ENCODE assay signal across 8 cellular contexts in the genomic region with DNA sequence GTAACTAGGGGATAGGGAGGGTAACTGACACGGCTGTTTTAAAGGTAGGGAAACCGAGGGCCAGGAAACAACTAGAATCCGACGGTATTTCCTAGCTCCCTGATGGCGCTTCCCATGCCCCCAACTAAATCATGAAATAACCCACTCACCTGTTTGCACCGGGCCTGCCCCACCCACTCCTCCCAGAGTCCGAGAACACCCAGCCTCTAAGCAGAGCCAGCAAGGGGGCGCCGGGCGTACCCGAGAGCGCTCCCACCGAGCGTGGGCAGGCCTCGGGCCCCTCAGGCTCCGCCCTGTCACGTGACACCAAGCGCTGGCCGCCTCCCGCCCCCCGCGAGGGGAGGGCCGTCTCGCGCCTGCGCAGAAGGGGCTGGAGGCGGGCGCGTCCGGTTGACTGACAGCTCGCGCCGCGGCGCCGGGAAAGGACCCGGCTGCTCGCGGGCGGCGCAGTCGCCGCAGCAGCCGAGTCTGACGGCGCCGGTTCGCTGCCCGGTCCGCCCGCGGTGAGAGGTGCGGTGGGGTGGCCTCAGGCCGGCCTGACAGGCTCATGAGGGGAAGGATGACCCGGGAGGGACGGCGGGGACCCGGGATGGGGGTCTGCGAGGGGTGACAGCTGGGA. TPM values are rescaled to one million over a fixed set of nuclear protein-coding genes. Genes with fewer than 3 reads are reported as not detected.
DNase-seq lines count a peak whose midpoint lies in the region; ATAC-seq, FAIRE-seq and TF ChIP-seq lines count a peak whose summit lies in the region.

A gene with protein sequence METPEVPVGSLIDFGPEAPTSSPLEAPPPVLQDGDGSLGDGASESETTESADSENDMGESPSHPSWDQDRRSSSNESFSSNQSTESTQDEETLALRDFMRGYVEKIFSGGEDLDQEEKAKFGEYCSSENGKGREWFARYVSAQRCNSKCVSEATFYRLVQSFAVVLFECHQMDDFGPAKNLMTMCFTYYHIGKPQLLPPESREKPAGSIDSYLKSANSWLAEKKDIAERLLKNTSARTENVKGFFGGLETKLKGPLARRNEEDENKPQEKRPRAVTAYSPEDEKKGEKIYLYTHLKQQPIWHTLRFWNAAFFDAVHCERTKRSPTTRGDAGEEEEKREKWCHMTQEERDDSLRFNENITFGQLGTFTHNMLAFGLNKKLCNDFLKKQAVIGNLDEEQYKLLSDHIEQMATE (plus strand): TSS at position 447 of the 619 bp plus-strand sequence. CDS start 39,277 bp downstream, outside the sequence.

- peak in 1 of 3 experiments; percentile 35 for TF ChIP-seq CTCF in keratinocyte (optimal IDR thresholded peaks at IDR 0.05 in 1 of 3, IDR thresholded peaks at IDR 0.05 in 1 of 3, conservative IDR thresholded peaks at IDR 0.05 in 1 of 3; ENCODE audit: extremely low read depth in 1 of 3, insufficient read depth in 2 of 3, low read length in 3 of 3)

- peak within 1 kb of the TSS; percentile 88 for H3K9ac ChIP-seq in keratinocyte (ENCODE audit: control insufficient read depth, extremely low read depth, insufficient read depth, low read length)

- ATAC-seq in GM18870 (IDR thresholded peaks at IDR 0.05; ENCODE audit: unreplicated experiment), result peak; percentile 47
- peak; percentile 81 for ATAC-seq in HG03135 (IDR thresholded peaks at IDR 0.05; ENCODE audit: unreplicated experiment)

- DNase-seq in AG08396 (ENCODE audit: low spot score), result peak; percentile 100
- peak; percentile 76 for DNase-seq in NCI-H2227 treated with DMSO at 0.1 percent for 48 hours (lab: John Stamatoyannopoulos, UW)
- DNase-seq in activated CD4-positive, CD25-positive, alpha-beta regulatory T cell (lab: John Stamatoyannopoulos, UW), result peak; percentile 86 to 96 (median 92)
- DNase-seq in central memory CD4-positive, alpha-beta T cell, result peak; percentile 96
- DNase-seq in keratinocyte (ENCODE audit: low read depth, low spot score), result peak; percentile 69
- peak; percentile 90 to 93 (median 91) for DNase-seq in stimulated activated CD4-positive, alpha-beta T cell treated with anti-CD3 and anti-CD28 coated beads, Interleukin-12 subunit alpha, Interleukin-12 subunit beta, amount 100 ng/mL, for 48 hours (ENCODE audit: low read depth in 2 of 3, low spot score in 1 of 3)

- no peaks in the 10 kb centered on the region for H3K79me2 ChIP-seq in keratinocyte (ENCODE audit: control insufficient read depth, insufficient read depth, low read length)

- peaks cover 0 to 3% of the 10 kb centered on the region in 2 experiments for H3K36me3 ChIP-seq in keratinocyte (ENCODE audit: control insufficient read depth in 2 of 2, extremely low read depth in 1 of 2, insufficient read depth in 2 of 2, low read length in 2 of 2)

- dilution Hi-C loops in keratinocyte (cut with MboI; ENCODE audit: extremely low pct_ligation_motif_present, low sequenced_read_pairs), result no loop called here

- H3K27me3 ChIP-seq in keratinocyte (ENCODE audit: control insufficient read depth, extremely low read depth, insufficient read depth, low read length), result no peaks in the 10 kb centered on the region

- peaks cover 4% of the 10 kb centered on the region for H4K20me1 ChIP-seq in keratinocyte (ENCODE audit: control insufficient read depth, extremely low read depth, insufficient read depth, low read length)

- no peak for FAIRE-seq in keratinocyte (lab: Jason Lieb, UNC)

- no peaks in the 10 kb centered on the region for H3K9me1 ChIP-seq in keratinocyte (ENCODE audit: control insufficient read depth, extremely low read depth, insufficient read depth, low read length)

- peak within 1 kb of the TSS; percentile 53 to 90 (median 77) for H3K4me3 ChIP-seq in keratinocyte (ENCODE audit: control insufficient read depth in 2 of 3, extremely low read depth in 1 of 3, insufficient read depth in 2 of 3, low read depth in 1 of 3, low read length in 3 of 3)

- H2AFZ ChIP-seq in keratinocyte (ENCODE audit: control insufficient read depth, low read length), result peak within 1 kb of the TSS; percentile 88

- H3K4me2 ChIP-seq in keratinocyte (ENCODE audit: control insufficient read depth, extremely low read depth, insufficient read depth, low read depth, low read length), result peak within 1 kb of the TSS; percentile 93

- peaks cover 35% of the 10 kb centered on the region for H3K4me1 ChIP-seq in keratinocyte (ENCODE audit: control insufficient read depth, extremely low read depth, insufficient read depth, low read length)

- H3K9me3 ChIP-seq in keratinocyte (ENCODE audit: control insufficient read depth, low read depth, low read length), result no peaks in the 10 kb centered on the region

- H3K27ac ChIP-seq in keratinocyte (ENCODE audit: control insufficient read depth, insufficient read depth, low read length), result peak within 1 kb of the TSS; percentile 80

RNA-seq across cellular contexts. Expression of the gene that starts here (rescaled TPM):
- 2.6 to 3.6 TPM (median 3.3 TPM) in 3 replicates for polyA plus RNA-seq in keratinocyte
- polyA plus RNA-seq in keratinocyte (2011; ENCODE audit: low read depth), result 19.8 TPM
- polyA plus RNA-seq in keratinocyte (2011; cell fraction: cytosol; rRNA removed), result 1.7 and 1.9 TPM in 2 replicates
- polyA plus RNA-seq in keratinocyte (2011; cell fraction: nucleus; rRNA removed), result 4.4 and 4.8 TPM in 2 replicates
- 3.4 and 8.9 TPM in 2 replicates for polyA plus RNA-seq in keratinocyte (2012; ENCODE audit: low replicate concordance)
- 4.6 to 8.8 TPM (median 8.7 TPM) in 3 replicates for polyA minus RNA-seq in keratinocyte
- 1.9 TPM for polyA minus RNA-seq in keratinocyte (2011; cell fraction: cytosol; rRNA and poly(A)+ RNA removed)
- polyA minus RNA-seq in keratinocyte (2011; cell fraction: nucleus; rRNA and poly(A)+ RNA removed), result 3.7 and 6.8 TPM in 2 replicates

Comparison
In these comparisons a context has a peak if more than half of its experiments do, and no peak if none do; other contexts are left out.
1. Peak in every context shown above with its lines: DNase-seq, ATAC-seq, H3K4me3 ChIP-seq and H3K27ac ChIP-seq.